ENCODE assay signal across 8 cellular contexts in genomic region chr15:40762919-40763800, GRCh38. TPM values are rescaled to one million over a fixed set of nuclear protein-coding genes. Genes with fewer than 3 reads are reported as not detected.
DNase-seq lines count a peak whose midpoint lies in the region; ATAC-seq and TF ChIP-seq lines count a peak whose summit lies in the region.

No MANE protein-coding gene starts in this region.

- 29 to 44% (median 31%) methylated on average over 38 to 55 of the region's 55 CpGs for WGBS in spleen, 5 donors

- H3K27ac Mint-ChIP-seq in MCF 10A (ENCODE audit: low read depth, unreplicated experiment): no peak overlapping the region

- BruUV-seq in MCF 10A (replicated peaks; lab: Mats Ljungman, UMichigan): no TSS peak

- H3K9me3 ChIP-seq in spleen: no peaks in the 10 kb centered on the region

- peaks cover 19% of the 10 kb centered on the region for H3K4me1 Mint-ChIP-seq in MCF 10A (ENCODE audit: insufficient read depth, unreplicated experiment)

- H3K27me3 Mint-ChIP-seq in MCF 10A (ENCODE audit: insufficient read depth, unreplicated experiment): no peaks in the 10 kb centered on the region

- H3K9me3 Mint-ChIP-seq in MCF 10A (ENCODE audit: unreplicated experiment): no peaks in the 10 kb centered on the region

- H3K27me3 ChIP-seq in spleen (replicated peaks in 1 of 7): no peaks in the 10 kb centered on the region

- no peak for ATAC-seq in GM19023 (IDR thresholded peaks at IDR 0.05; ENCODE audit: unreplicated experiment)
- ATAC-seq in HG03039 (IDR thresholded peaks at IDR 0.05; ENCODE audit: unreplicated experiment): no peak

- H3K36me3 Mint-ChIP-seq in MCF 10A (ENCODE audit: insufficient read depth, unreplicated experiment): peaks cover 28% of the 10 kb centered on the region

- H3K4me3 Mint-ChIP-seq in MCF 10A (ENCODE audit: unreplicated experiment): peak overlapping the region; percentile 68

- intact Hi-C loops in MCF 10A (cut with micrococcal nuclease): loop anchor here (10.0 kb wide), 1 partner anchor 168 kb away; the partner anchor contains the start of gene KNL1
- intact Hi-C loops in spleen (cut with DNase I; ENCODE audit: low total_unique reads): no loop called here

- POLR2A ChIA-PET in MCF 10A (lab: Yijun Ruan, JAX): interaction anchor here (0.7 to 4.2 kb wide), 6 partner anchors 14 to 583 kb away, joined by 3 to 28 read pairs (median 4); partner anchors contain the start of genes RAD51, SPINT1 and VPS18

- CTCF ChIA-PET in MCF 10A (lab: Yijun Ruan, JAX): interaction anchor here (0.6 to 1.5 kb wide), 4 partner anchors 16 to 65 kb away, joined by 3 read pairs; partner anchors contain the start of gene DNAJC17

- peaks cover 7 to 56% (median 39%) of the 10 kb centered on the region in 6 donors for H3K4me1 ChIP-seq in spleen

- peaks cover 0 to 18% (median 8%) of the 10 kb centered on the region in 6 donors for H3K36me3 ChIP-seq in spleen

- H3K27ac ChIP-seq in spleen: peak overlapping the region; percentile 52 to 88 (median 72)

- peak overlapping the region; percentile 59 to 95 (median 72) for H3K4me3 ChIP-seq in spleen

- no peak for TF ChIP-seq POLR2A in spleen (IDR thresholded peaks at IDR 0.05)

- DNase-seq in GM10266 (ENCODE audit: extremely low spot score): peak; percentile 64
- DNase-seq in HuH-7 (ENCODE audit: low spot score): peak; percentile 88
- DNase-seq in SHP77 (lab: John Stamatoyannopoulos, UW): peak; percentile 88 to 91
- DNase-seq in MCF 10A (ENCODE audit: unreplicated experiment): peak; percentile 70
- peak; percentile 42 for DNase-seq in inferior parietal cortex (ENCODE audit: extremely low spot score)
- DNase-seq in spleen: peak; percentile 83

- TF ChIP-seq CTCF in GM10266 (IDR thresholded peaks at IDR 0.05; ENCODE audit: control insufficient read depth, insufficient read depth, low read depth, missing control alignments) (no peak), MCF 10A (IDR thresholded peaks at IDR 0.05; ENCODE audit: unreplicated experiment) (no peak), spleen (IDR thresholded peaks at IDR 0.05 in 8 of 11, conservative IDR thresholded peaks at IDR 0.05 in 3 of 11) (no peak)

RNA-seq across cellular contexts. Expression of gene GCHFR, which starts 0.7 kb away (rescaled TPM):
- total RNA-seq in MCF 10A (2022): 7.2 and 8.2 TPM in 2 replicates
- total RNA-seq in spleen: 10 to 100 TPM in 4 of 7 donors, 1 to 10 TPM in 3; 6.1 to 21.9 (median 13.6) TPM
- polyA plus RNA-seq in spleen: 10 to 100 TPM; 17.7 to 38.0 (median 23.6) TPM

RNA-seq across cellular contexts. Expression of gene C15orf62, which starts 6.6 kb away (rescaled TPM):
- total RNA-seq in MCF 10A (2022) (0.26 and 0.52 TPM in 2 replicates), spleen (under 1 TPM in 6 of 7 donors, not detected in 1; 0.20 to 0.66 (median 0.39) TPM)
- polyA plus RNA-seq in spleen: under 1 TPM; 0.36 to 0.39 (median 0.38) TPM

RNA-seq across cellular contexts. Expression of gene RMDN3, which starts 8.1 kb away (rescaled TPM):
- total RNA-seq in MCF 10A (2022) (31.8 and 36.1 TPM in 2 replicates), spleen (10 to 100 TPM; 19.7 to 32.2 (median 25.6) TPM)
- 10 to 100 TPM; 13.0 to 15.4 (median 13.7) TPM for polyA plus RNA-seq in spleen

RNA-seq across cellular contexts. Expression of gene ZFYVE19, which starts 43.7 kb away (rescaled TPM):
- total RNA-seq in MCF 10A (2022) (19.2 and 19.9 TPM in 2 replicates), spleen (10 to 100 TPM; 16.1 to 31.1 (median 20.3) TPM)
- 10 to 100 TPM; 23.2 to 31.7 (median 27.3) TPM for polyA plus RNA-seq in spleen

RNA-seq across cellular contexts. Expression of gene DNAJC17, which starts 44.1 kb away (rescaled TPM):
- total RNA-seq in MCF 10A (2022) (55.1 and 58.1 TPM in 2 replicates), spleen (10 to 100 TPM; 16.2 to 57.1 (median 41.1) TPM)
- polyA plus RNA-seq in spleen: 10 to 100 TPM; 52.5 to 61.5 (median 60.4) TPM
